ENCODE assay signal across 8 cellular contexts in genomic region chr10:104231784-104232612, GRCh38. TPM values are rescaled to one million over a fixed set of nuclear protein-coding genes. Genes with fewer than 3 reads are reported as not detected.
DNase-seq lines count a peak whose midpoint lies in the region; ATAC-seq and TF ChIP-seq lines count a peak whose summit lies in the region.

Gene CFAP43, minus strand, starts transcription at chr10:104232364. Its CDS starts 118 bp downstream, at chr10:104232246.

- peak; percentile 100 for ATAC-seq in GM18861 (IDR thresholded peaks at IDR 0.05; ENCODE audit: unreplicated experiment)
- peak; percentile 100 for ATAC-seq in HG03103 (IDR thresholded peaks at IDR 0.05; ENCODE audit: low read depth, unreplicated experiment)
- ATAC-seq in WTC11: peak; percentile 99

- H3K9me3 Mint-ChIP-seq in WTC11: peaks cover 32% of the 10 kb centered on the region

- peak within 1 kb of the TSS; percentile 81; the same call in 1 of the 2 replicates for H3K9ac ChIP-seq in iPS-20b (ENCODE audit: low read depth, low read length)
- H3K9ac ChIP-seq in skeletal muscle satellite cell (ENCODE audit: low read depth, low read length): peak within 1 kb of the TSS; percentile 79

- H3K27ac ChIP-seq in iPS-20b (ENCODE audit: low read length): no peak within 1 kb of the TSS

- H3K27me3 Mint-ChIP-seq in WTC11 (ENCODE audit: low read depth): peaks cover 13% of the 10 kb centered on the region

- peak; percentile 94 for DNase-seq in A172 (ENCODE audit: low spot score)
- peak; percentile 86 for DNase-seq in NCI-H2171 treated with DMSO at 0.1 percent for 48 hours (lab: John Stamatoyannopoulos, UW)
- peak; percentile 98 for DNase-seq in WTC11 (ENCODE audit: low spot score)
- DNase-seq in cardiac fibroblast (ENCODE audit: low read depth in 2 of 2): peak; percentile 96 to 97

- peak within 1 kb of the TSS; percentile 84 for H3K4me3 Mint-ChIP-seq in WTC11

- H3K36me3 Mint-ChIP-seq in WTC11: peaks cover 16% of the 10 kb centered on the region

- H3K27me3 ChIP-seq in iPS-20b (ENCODE audit: insufficient read depth, low read length): peaks cover 12% of the 10 kb centered on the region; the same call in 1 of the 2 replicates
- peaks cover 13% of the 10 kb centered on the region for H3K27me3 ChIP-seq in skeletal muscle satellite cell (ENCODE audit: control insufficient read depth, insufficient read depth, low read length)

- TF ChIP-seq CTCF in WTC11 (IDR thresholded peaks at IDR 0.05) (no peak), cardiac fibroblast (IDR thresholded peaks at IDR 0.05; ENCODE audit: low read depth, low read length) (no peak)

- H3K9me3 ChIP-seq in iPS-20b (ENCODE audit: insufficient read depth, low read depth, low read length) (peaks cover 22% of the 10 kb centered on the region), skeletal muscle satellite cell (replicated peaks; ENCODE audit: low read length) (no peaks in the 10 kb centered on the region)

- peaks cover 8% of the 10 kb centered on the region; the same call in 1 of the 2 replicates for H3K4me1 Mint-ChIP-seq in WTC11

- H3K27ac Mint-ChIP-seq in WTC11: peak within 1 kb of the TSS; percentile 76

- H3K4me2 ChIP-seq in skeletal muscle satellite cell (ENCODE audit: low read length): peak within 1 kb of the TSS; percentile 90

- POLR2A ChIA-PET in WTC11 (lab: Charles Lee): interaction anchor here (0.6 to 1.5 kb wide), 4 partner anchors 9 to 596 kb away, joined by 4 to 6 read pairs (median 4); partner anchors contain the start of gene SFR1

- H3K4me3 ChIP-seq in cardiac fibroblast (replicated peaks in 1 of 2; ENCODE audit: low read depth in 2 of 2, low read length in 2 of 2) (peak within 1 kb of the TSS; percentile 90 to 96), iPS-20b (ENCODE audit: low read length) (peak within 1 kb of the TSS; percentile 91), skeletal muscle satellite cell (ENCODE audit: low read length) (peak within 1 kb of the TSS; percentile 90)

- CTCF ChIA-PET in WTC11 (lab: Charles Lee): no interaction called here

- no peaks in the 10 kb centered on the region for H3K4me1 ChIP-seq in iPS-20b (ENCODE audit: insufficient read depth, low read length)
- no peaks in the 10 kb centered on the region for H3K4me1 ChIP-seq in skeletal muscle satellite cell (ENCODE audit: control insufficient read depth, insufficient read depth, low read length)

- no peaks in the 10 kb centered on the region for H3K36me3 ChIP-seq in iPS-20b (ENCODE audit: insufficient read depth, low read depth, low read length)
- H3K36me3 ChIP-seq in skeletal muscle satellite cell (ENCODE audit: insufficient read depth, low read length): no peaks in the 10 kb centered on the region

TF ChIP-seq in WTC11, 78 proteins besides CTCF, POLR2A, EP300 and RAD21 (continues in another document):
- TF ChIP-seq, protein P1, sequence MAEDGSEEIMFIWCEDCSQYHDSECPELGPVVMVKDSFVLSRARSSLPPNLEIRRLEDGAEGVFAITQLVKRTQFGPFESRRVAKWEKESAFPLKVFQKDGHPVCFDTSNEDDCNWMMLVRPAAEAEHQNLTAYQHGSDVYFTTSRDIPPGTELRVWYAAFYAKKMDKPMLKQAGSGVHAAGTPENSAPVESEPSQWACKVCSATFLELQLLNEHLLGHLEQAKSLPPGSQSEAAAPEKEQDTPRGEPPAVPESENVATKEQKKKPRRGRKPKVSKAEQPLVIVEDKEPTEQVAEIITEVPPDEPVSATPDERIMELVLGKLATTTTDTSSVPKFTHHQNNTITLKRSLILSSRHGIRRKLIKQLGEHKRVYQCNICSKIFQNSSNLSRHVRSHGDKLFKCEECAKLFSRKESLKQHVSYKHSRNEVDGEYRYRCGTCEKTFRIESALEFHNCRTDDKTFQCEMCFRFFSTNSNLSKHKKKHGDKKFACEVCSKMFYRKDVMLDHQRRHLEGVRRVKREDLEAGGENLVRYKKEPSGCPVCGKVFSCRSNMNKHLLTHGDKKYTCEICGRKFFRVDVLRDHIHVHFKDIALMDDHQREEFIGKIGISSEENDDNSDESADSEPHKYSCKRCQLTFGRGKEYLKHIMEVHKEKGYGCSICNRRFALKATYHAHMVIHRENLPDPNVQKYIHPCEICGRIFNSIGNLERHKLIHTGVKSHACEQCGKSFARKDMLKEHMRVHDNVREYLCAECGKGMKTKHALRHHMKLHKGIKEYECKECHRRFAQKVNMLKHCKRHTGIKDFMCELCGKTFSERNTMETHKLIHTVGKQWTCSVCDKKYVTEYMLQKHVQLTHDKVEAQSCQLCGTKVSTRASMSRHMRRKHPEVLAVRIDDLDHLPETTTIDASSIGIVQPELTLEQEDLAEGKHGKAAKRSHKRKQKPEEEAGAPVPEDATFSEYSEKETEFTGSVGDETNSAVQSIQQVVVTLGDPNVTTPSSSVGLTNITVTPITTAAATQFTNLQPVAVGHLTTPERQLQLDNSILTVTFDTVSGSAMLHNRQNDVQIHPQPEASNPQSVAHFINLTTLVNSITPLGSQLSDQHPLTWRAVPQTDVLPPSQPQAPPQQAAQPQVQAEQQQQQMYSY (CRISPR knock-in tag; IDR thresholded peaks at IDR 0.05): no peak
- TF ChIP-seq, protein P2, sequence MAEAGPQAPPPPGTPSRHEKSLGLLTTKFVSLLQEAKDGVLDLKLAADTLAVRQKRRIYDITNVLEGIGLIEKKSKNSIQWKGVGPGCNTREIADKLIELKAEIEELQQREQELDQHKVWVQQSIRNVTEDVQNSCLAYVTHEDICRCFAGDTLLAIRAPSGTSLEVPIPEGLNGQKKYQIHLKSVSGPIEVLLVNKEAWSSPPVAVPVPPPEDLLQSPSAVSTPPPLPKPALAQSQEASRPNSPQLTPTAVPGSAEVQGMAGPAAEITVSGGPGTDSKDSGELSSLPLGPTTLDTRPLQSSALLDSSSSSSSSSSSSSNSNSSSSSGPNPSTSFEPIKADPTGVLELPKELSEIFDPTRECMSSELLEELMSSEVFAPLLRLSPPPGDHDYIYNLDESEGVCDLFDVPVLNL (CRISPR knock-in tag; IDR thresholded peaks at IDR 0.05; ENCODE audit: borderline replicate concordance, low read depth): no peak
- TF ChIP-seq ETV6 (CRISPR knock-in tag; IDR thresholded peaks at IDR 0.05): peak; percentile 87
- no peak for TF ChIP-seq JAZF1 (CRISPR knock-in tag; IDR thresholded peaks at IDR 0.05)
- TF ChIP-seq, protein P3, sequence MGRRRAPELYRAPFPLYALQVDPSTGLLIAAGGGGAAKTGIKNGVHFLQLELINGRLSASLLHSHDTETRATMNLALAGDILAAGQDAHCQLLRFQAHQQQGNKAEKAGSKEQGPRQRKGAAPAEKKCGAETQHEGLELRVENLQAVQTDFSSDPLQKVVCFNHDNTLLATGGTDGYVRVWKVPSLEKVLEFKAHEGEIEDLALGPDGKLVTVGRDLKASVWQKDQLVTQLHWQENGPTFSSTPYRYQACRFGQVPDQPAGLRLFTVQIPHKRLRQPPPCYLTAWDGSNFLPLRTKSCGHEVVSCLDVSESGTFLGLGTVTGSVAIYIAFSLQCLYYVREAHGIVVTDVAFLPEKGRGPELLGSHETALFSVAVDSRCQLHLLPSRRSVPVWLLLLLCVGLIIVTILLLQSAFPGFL (CRISPR knock-in tag; IDR thresholded peaks at IDR 0.05; ENCODE audit: borderline replicate concordance): no peak
- no peak for TF ChIP-seq FOXJ3 (CRISPR knock-in tag; IDR thresholded peaks at IDR 0.05; ENCODE audit: borderline replicate concordance)
- TF ChIP-seq ZNF423 (CRISPR knock-in tag; IDR thresholded peaks at IDR 0.05): peak; percentile 36; the same call in 1 of the 2 replicates
- no peak for TF ChIP-seq PRRX2 (CRISPR knock-in tag; IDR thresholded peaks at IDR 0.05)
- no peak for TF ChIP-seq HMGA2 (CRISPR knock-in tag; IDR thresholded peaks at IDR 0.05)
- no peak for TF ChIP-seq MXD4 (CRISPR knock-in tag; IDR thresholded peaks at IDR 0.05; ENCODE audit: borderline replicate concordance)
- TF ChIP-seq, protein P4, sequence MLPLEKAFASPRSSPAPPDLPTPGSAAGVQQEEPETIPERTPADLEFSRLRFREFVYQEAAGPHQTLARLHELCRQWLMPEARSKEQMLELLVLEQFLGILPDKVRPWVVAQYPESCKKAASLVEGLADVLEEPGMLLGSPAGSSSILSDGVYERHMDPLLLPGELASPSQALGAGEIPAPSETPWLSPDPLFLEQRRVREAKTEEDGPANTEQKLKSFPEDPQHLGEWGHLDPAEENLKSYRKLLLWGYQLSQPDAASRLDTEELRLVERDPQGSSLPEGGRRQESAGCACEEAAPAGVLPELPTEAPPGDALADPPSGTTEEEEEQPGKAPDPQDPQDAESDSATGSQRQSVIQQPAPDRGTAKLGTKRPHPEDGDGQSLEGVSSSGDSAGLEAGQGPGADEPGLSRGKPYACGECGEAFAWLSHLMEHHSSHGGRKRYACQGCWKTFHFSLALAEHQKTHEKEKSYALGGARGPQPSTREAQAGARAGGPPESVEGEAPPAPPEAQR (CRISPR knock-in tag; IDR thresholded peaks at IDR 0.05): no peak
- TF ChIP-seq NR1H2 (CRISPR knock-in tag; IDR thresholded peaks at IDR 0.05): no peak
- no peak for TF ChIP-seq ESRRA (CRISPR knock-in tag; IDR thresholded peaks at IDR 0.05; ENCODE audit: borderline replicate concordance)
- peak; percentile 45; the same call in 1 of the 2 replicates for TF ChIP-seq TP53 (CRISPR knock-in tag; IDR thresholded peaks at IDR 0.05)
- no peak for TF ChIP-seq ZNF219 (CRISPR knock-in tag; IDR thresholded peaks at IDR 0.05; ENCODE audit: borderline replicate concordance)

RNA-seq across cellular contexts. Expression of gene CFAP43, which starts in this region (rescaled TPM):
- total RNA-seq in A172 (2014; rRNA removed; shearing (Covaris generic)): 0.07 and 0.31 TPM in 2 replicates
- total RNA-seq in WTC11 (2021): 0.42 to 0.69 TPM (median 0.44 TPM) in 3 replicates
- total RNA-seq in skeletal muscle satellite cell (2012; rRNA removed): 0.25 TPM in 1 of 2 replicates, not detected in the other

Comparison
In these comparisons a context has a peak if more than half of its experiments do, and no peak if none do; other contexts are left out.
1. Peak in DNase-seq in A172; RNA of the gene not detected or under 1 TPM.
2. Peak in DNase-seq and ATAC-seq in WTC11; RNA of the gene not detected or under 1 TPM.